8 cellular contexts compared by ENCODE assay signal in genomic region chr19:12695514-12695913, GRCh38. TPM values are rescaled to one million over a fixed set of nuclear protein-coding genes. Genes with fewer than 3 reads are reported as not detected.
DNase-seq lines count a peak whose midpoint lies in the region; ATAC-seq and TF ChIP-seq lines count a peak whose summit lies in the region.

No MANE protein-coding gene starts in this region.

- peaks cover 24% of the 10 kb centered on the region for H3K4me1 Mint-ChIP-seq in nephron progenitor cell

- TF ChIP-seq CTCF in C4-2B (conservative IDR thresholded peaks at IDR 0.05) (no peak), coronary artery (IDR thresholded peaks at IDR 0.05) (no peak), nephron progenitor cell (IDR thresholded peaks at IDR 0.05) (no peak)

- no peak for DNase-seq in Jurkat, Clone E6-1 (ENCODE audit: low read depth, low spot score)
- no peak for DNase-seq in coronary artery (ENCODE audit: low spot score)
- DNase-seq in nephron progenitor cell: no peak
- DNase-seq in stimulated activated naive CD4-positive, alpha-beta T cell (lab: John Stamatoyannopoulos, UW): no peak
- DNase-seq in activated CD4-positive, CD25-positive, alpha-beta regulatory T cell treated with anti-CD3 and anti-CD28 coated beads, Interleukin-2, amount 50 U/mL, for 72 hours: no peak

- no peaks in the 10 kb centered on the region for H3K9me3 Mint-ChIP-seq in nephron progenitor cell

- ATAC-seq in HG03196 (IDR thresholded peaks at IDR 0.05; ENCODE audit: unreplicated experiment) (no peak), HG03571 (IDR thresholded peaks at IDR 0.05; ENCODE audit: unreplicated experiment) (no peak)

- peak overlapping the region; percentile 86 for H3K4me3 ChIP-seq in Jurkat, Clone E6-1 (ENCODE audit: low read length)
- H3K4me3 ChIP-seq in coronary artery: peak overlapping the region; percentile 73

- peak overlapping the region; percentile 93 for H3K4me3 Mint-ChIP-seq in nephron progenitor cell

- H3K27me3 Mint-ChIP-seq in nephron progenitor cell (ENCODE audit: low read depth, poor library complexity): peaks cover 3% of the 10 kb centered on the region

- H3K36me3 Mint-ChIP-seq in nephron progenitor cell (ENCODE audit: low read depth): peaks cover 19% of the 10 kb centered on the region

- peak overlapping the region; percentile 59 for H3K27ac ChIP-seq in C4-2B
- no peak overlapping the region for H3K27ac ChIP-seq in coronary artery

- no peak overlapping the region for H3K27ac Mint-ChIP-seq in nephron progenitor cell

RNA-seq across cellular contexts. Expression of gene FBXW9, which starts 0.9 kb away (rescaled TPM):
- polyA plus RNA-seq in Jurkat, Clone E6-1 (2012; ENCODE audit: insufficient read depth, insufficient read length): 12.6 TPM

RNA-seq across cellular contexts. Expression of gene GNG14, which starts 7.7 kb away (rescaled TPM):
- not detected for polyA plus RNA-seq in Jurkat, Clone E6-1 (2012; ENCODE audit: insufficient read depth, insufficient read length)

RNA-seq across cellular contexts. Expression of gene DHPS, which starts 13.8 kb away (rescaled TPM):
- 200 TPM for polyA plus RNA-seq in Jurkat, Clone E6-1 (2012; ENCODE audit: insufficient read depth, insufficient read length)

RNA-seq across cellular contexts. Expression of gene TNPO2, which starts 28.2 kb away (rescaled TPM):
- 75.8 TPM for polyA plus RNA-seq in Jurkat, Clone E6-1 (2012; ENCODE audit: insufficient read depth, insufficient read length)

RNA-seq across cellular contexts. Expression of gene WDR83, which starts 28.9 kb away (rescaled TPM):
- 41.6 TPM for polyA plus RNA-seq in Jurkat, Clone E6-1 (2012; ENCODE audit: insufficient read depth, insufficient read length)
